In the genomic region with DNA sequence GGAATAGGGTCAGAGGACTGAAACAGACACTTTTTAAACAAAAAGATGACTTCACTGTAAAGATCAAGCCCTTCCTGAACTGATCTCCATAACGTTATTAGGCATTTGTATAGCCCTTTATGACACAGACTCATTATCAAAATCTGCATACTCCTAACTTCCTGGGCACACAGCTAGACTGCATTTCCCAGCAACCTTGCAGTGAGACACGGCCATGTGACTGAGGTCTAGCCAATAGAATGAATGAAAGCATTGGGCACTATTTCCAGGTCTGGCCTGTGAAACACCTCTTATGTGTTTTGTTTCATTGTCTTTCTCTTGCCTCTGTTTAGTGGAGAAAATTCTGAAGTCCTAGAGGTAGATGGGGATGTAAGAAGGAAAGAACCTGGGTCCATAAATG, we compare ENCODE assay signal across 32 cellular contexts.
"Had no signal": no experiment of that assay in that cellular context is flagged by ENCODE, and none has a peak within 500 bp of the region (broad histone marks: within the 10 kb centered on the region; RNA-seq: fewer than 3 reads in every experiment).

No MANE protein-coding gene starts in this region.

- H3K4me3 ChIP-seq: adrenal gland, cardiac muscle cell, colonic mucosa, Peyer's patch, SJSA1 had no signal

- H3K27me3 ChIP-seq: adrenal gland, cardiac muscle cell, colonic mucosa, Peyer's patch, SJSA1 had no signal

- H3K9me3 Mint-ChIP-seq: activated CD4-positive, alpha-beta memory T cell treated with anti-CD3 and anti-CD28 coated beads for 36 hours; activated naive CD4-positive, alpha-beta T cell treated with anti-CD3 and anti-CD28 coated beads for 36 hours; activated naive CD4-positive, alpha-beta T cell treated with anti-CD3 and anti-CD28 coated beads, Interleukin-2, amount 50 U/mL, for 72 hours; activated T-cell treated with anti-CD3 and anti-CD28 coated beads, Interleukin-2, amount 50 U/mL, for 4 hours; activated T-helper 1 cell treated with anti-CD3 and anti-CD28 coated beads, Interleukin-12 subunit alpha, Interleukin-12 subunit beta, Interleukin-2, Interleukin-4 antibody, amounts not matched to agents 30 ng/mL and 10 ng/mL and 1 ng/mL, durations not matched to agents 14 hours and 24 hours and 36 hours; central memory CD8-positive, alpha-beta T cell had no signal

- H3K4me1 Mint-ChIP-seq: central memory CD8-positive, alpha-beta T cell had no signal

- H3K36me3 ChIP-seq: adrenal gland, cardiac muscle cell, colonic mucosa, Peyer's patch, SJSA1, WERI-Rb-1 had no signal

- H3K9me3 ChIP-seq: adrenal gland, colonic mucosa, Peyer's patch, SJSA1 had no signal

- H3K27ac Mint-ChIP-seq: activated CD4-positive, alpha-beta memory T cell treated with anti-CD3 and anti-CD28 coated beads for 36 hours; activated naive CD4-positive, alpha-beta T cell treated with anti-CD3 and anti-CD28 coated beads for 36 hours; activated naive CD4-positive, alpha-beta T cell treated with anti-CD3 and anti-CD28 coated beads, Interleukin-2, amount 50 U/mL, for 72 hours; activated T-helper 1 cell treated with anti-CD3 and anti-CD28 coated beads, Interleukin-12 subunit alpha, Interleukin-12 subunit beta, Interleukin-2, Interleukin-4 antibody, amounts not matched to agents 30 ng/mL and 10 ng/mL and 1 ng/mL, durations not matched to agents 14 hours and 24 hours and 36 hours had no signal

- H3K4me1 ChIP-seq: colonic mucosa, Peyer's patch had no signal

- H3K27ac ChIP-seq: adrenal gland, cardiac muscle cell, colonic mucosa, Peyer's patch, SJSA1, WERI-Rb-1 had no signal

- ATAC-seq: activated naive CD4-positive, alpha-beta T cell treated with anti-CD3 and anti-CD28 coated beads, Interleukin-2, amount 50 U/mL, for 72 hours; activated T-cell treated with anti-CD3 and anti-CD28 coated beads, Interleukin-2, amount 50 U/mL, for 4 hours; PC-3 had no signal

- H3K36me3 Mint-ChIP-seq: activated CD4-positive, alpha-beta memory T cell treated with anti-CD3 and anti-CD28 coated beads for 36 hours; activated naive CD4-positive, alpha-beta T cell treated with anti-CD3 and anti-CD28 coated beads, Interleukin-2, amount 50 U/mL, for 72 hours had no signal

- H3K4me3 Mint-ChIP-seq: activated CD4-positive, alpha-beta memory T cell treated with anti-CD3 and anti-CD28 coated beads for 36 hours; activated naive CD4-positive, alpha-beta T cell treated with anti-CD3 and anti-CD28 coated beads for 36 hours; activated T-cell treated with anti-CD3 and anti-CD28 coated beads, Interleukin-2, amount 50 U/mL, for 4 hours; activated T-helper 1 cell treated with anti-CD3 and anti-CD28 coated beads, Interleukin-12 subunit alpha, Interleukin-12 subunit beta, Interleukin-2, Interleukin-4 antibody, amounts not matched to agents 30 ng/mL and 10 ng/mL and 1 ng/mL, durations not matched to agents 14 hours and 24 hours and 36 hours; central memory CD8-positive, alpha-beta T cell had no signal

- DNase-seq: activated CD4-positive, alpha-beta memory T cell treated with anti-CD3 and anti-CD28 coated beads for 36 hours; activated CD4-positive, alpha-beta T cell treated with anti-CD3 and anti-CD28 coated beads, Interleukin-2, amount 50 U/mL, for 1 hour; activated CD8-positive, alpha-beta memory T cell treated with anti-CD3 and anti-CD28 coated beads, Interleukin-2, amount 50 U/mL, for 4 hours; activated gamma-delta T cell treated with Interleukin-2 at 50 U/mL for 16 hours; activated naive CD4-positive, alpha-beta T cell treated with anti-CD3 and anti-CD28 coated beads for 36 hours; activated T-cell treated with anti-CD3 and anti-CD28 coated beads for 4 hours; activated T-cell treated with anti-CD3 and anti-CD28 coated beads, Interleukin-2, amount 50 U/mL, for 4 hours; adrenal gland; anterior cingulate cortex; colonic mucosa; NCI-H1048; NCI-H1436; NCI-H1694; NCI-H2029; NCI-H510A; NCI-H526; NCI-H748 treated with DMSO at 0.1 percent for 48 hours; NK-92 treated with Interleukin-12 subunit alpha and Interleukin-12 subunit beta, amount 100 ng/mL, for 24 hours; PC-3; Peyer's patch; RPMI8226; SHP77 treated with DMSO at 0.1 percent for 48 hours; SW 1271; T-helper 1 cell; T-helper 2 cell; T1000; WERI-Rb-1 had no signal
